8 cellular contexts compared by ENCODE assay signal in the genomic region with DNA sequence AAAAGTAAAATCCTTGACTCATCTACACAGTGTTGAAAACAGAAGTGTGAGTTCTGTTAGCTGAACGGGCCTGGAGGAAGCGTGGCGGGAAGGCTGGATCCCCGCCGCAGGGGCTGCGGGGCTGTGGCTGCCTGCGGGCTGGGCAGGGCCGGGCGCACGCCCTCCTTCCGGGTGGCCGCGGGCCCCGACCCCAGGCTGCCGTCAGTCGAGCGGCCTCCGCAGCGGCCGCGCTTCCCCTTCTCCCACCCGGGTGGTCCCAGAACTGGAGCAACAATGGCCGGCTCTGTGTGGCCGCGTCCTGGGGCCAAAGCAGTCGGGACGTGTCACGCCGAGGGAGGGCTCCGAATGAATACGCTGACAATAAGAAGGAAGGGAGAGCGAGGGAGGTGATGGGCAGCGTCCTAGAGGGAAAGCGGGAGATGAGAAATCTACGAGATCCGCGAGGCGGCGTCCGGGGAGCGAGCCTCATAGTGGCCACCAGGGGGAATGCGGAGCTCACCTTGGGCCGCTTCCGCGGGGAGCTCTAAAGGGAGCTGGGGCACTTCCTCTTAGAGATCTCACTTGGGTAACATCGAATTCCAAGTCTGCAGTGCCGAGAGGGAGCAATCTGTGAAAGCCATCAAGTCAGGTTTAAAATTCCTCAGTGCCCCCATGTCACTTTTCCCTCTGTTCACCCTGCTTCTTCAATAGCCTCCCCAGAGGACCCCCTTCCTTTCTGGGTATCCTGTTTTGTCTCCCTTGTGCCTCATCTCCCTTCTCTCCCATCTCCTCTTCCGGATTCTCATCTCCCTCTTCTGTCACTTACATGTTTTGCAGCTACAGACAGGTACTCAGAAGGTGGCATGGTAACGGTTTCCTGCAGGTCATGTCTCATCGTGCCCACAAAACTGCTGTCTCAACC.
DNase-seq lines count a peak whose midpoint lies in the region; ATAC-seq and TF ChIP-seq lines count a peak whose summit lies in the region.

No MANE protein-coding gene starts in this region.

- TF ChIP-seq CTCF in endodermal cell (conservative IDR thresholded peaks at IDR 0.05) = peak; percentile 97

- H3K4ac ChIP-seq in mesendoderm (ENCODE audit: low read depth, low read length) = peak overlapping the region; percentile 85

- peak overlapping the region; percentile 85 to 91 (median 86) for H3K4me3 Mint-ChIP-seq in CD4-positive, CD25-positive, alpha-beta regulatory T cell
- H3K4me3 Mint-ChIP-seq in endodermal cell = peak overlapping the region; percentile 69

- H3K9me3 ChIP-seq in CD4-positive, CD25-positive, alpha-beta regulatory T cell (ENCODE audit: control insufficient read depth in 2 of 2, low read length in 2 of 2) = no peaks in the 10 kb centered on the region
- H3K9me3 ChIP-seq in endodermal cell (ENCODE audit: control insufficient read depth, low read length) = no peaks in the 10 kb centered on the region

- peak overlapping the region; percentile 35 for H3K18ac ChIP-seq in mesendoderm (ENCODE audit: low read length)

- no peak overlapping the region for H2AK5ac ChIP-seq in mesendoderm (ENCODE audit: low read length)

- peak; percentile 22 to 72 (median 36) for DNase-seq in CD4-positive, CD25-positive, alpha-beta regulatory T cell
- peak; percentile 84 for DNase-seq in NCI-H82 (lab: John Stamatoyannopoulos, UW)
- DNase-seq in activated CD8-positive, alpha-beta memory T cell treated with anti-CD3 and anti-CD28 coated beads for 48 hours (ENCODE audit: low read depth in 2 of 3, low spot score in 2 of 3) = peak; percentile 42 to 57 (median 50)
- DNase-seq in endodermal cell = peak; percentile 96
- peak; percentile 96 for DNase-seq in mesendoderm
- peak; percentile 28 for DNase-seq in stimulated activated CD8-positive, alpha-beta memory T cell treated with anti-CD3 and anti-CD28 coated beads, Interleukin-12 subunit alpha, Interleukin-12 subunit beta, amount 100 ng/mL, for 24 hours (ENCODE audit: extremely low read depth)

- no peaks in the 10 kb centered on the region for H3K36me3 ChIP-seq in CD4-positive, CD25-positive, alpha-beta regulatory T cell (ENCODE audit: control insufficient read depth, insufficient read depth, low read length)
- H3K36me3 ChIP-seq in endodermal cell (ENCODE audit: control insufficient read depth, insufficient read depth, low read length) = no peaks in the 10 kb centered on the region
- no peaks in the 10 kb centered on the region for H3K36me3 ChIP-seq in mesendoderm (ENCODE audit: control insufficient read depth, insufficient read depth, low read length)

- H3K27ac Mint-ChIP-seq in CD4-positive, CD25-positive, alpha-beta regulatory T cell = peak overlapping the region in 2 of 3 donors; percentile 5
- peak overlapping the region; percentile 55 for H3K27ac Mint-ChIP-seq in endodermal cell

- peak overlapping the region; percentile 45 for H3K4me3 ChIP-seq in CD4-positive, CD25-positive, alpha-beta regulatory T cell (ENCODE audit: low read depth, low read length)
- H3K4me3 ChIP-seq in endodermal cell (ENCODE audit: low read length) (peak overlapping the region; percentile 78), mesendoderm (ENCODE audit: low read length) (peak overlapping the region; percentile 52)

- H3K56ac ChIP-seq in mesendoderm (ENCODE audit: low read length) = peak overlapping the region; percentile 90

- H3K36me3 Mint-ChIP-seq in CD4-positive, CD25-positive, alpha-beta regulatory T cell = no peaks in the 10 kb centered on the region
- no peaks in the 10 kb centered on the region for H3K36me3 Mint-ChIP-seq in endodermal cell (ENCODE audit: low read depth)

- no peaks in the 10 kb centered on the region for H3K79me1 ChIP-seq in mesendoderm (ENCODE audit: low read length)

- H3K27me3 Mint-ChIP-seq in CD4-positive, CD25-positive, alpha-beta regulatory T cell = peaks cover 52% of the 10 kb centered on the region
- peaks cover 42% of the 10 kb centered on the region for H3K27me3 Mint-ChIP-seq in endodermal cell (ENCODE audit: insufficient read depth)

- H3K79me2 ChIP-seq in mesendoderm (ENCODE audit: control insufficient read depth, insufficient read depth, low read length) = no peaks in the 10 kb centered on the region

- no peak overlapping the region for H3K27ac ChIP-seq in CD4-positive, CD25-positive, alpha-beta regulatory T cell (ENCODE audit: insufficient read depth, low read length, poor library complexity, severe bottlenecking)
- no peak overlapping the region for H3K27ac ChIP-seq in endodermal cell (ENCODE audit: low read depth, low read length)
- H3K27ac ChIP-seq in mesendoderm (ENCODE audit: low read depth, low read length) = no peak overlapping the region

- peaks cover 0 to 10% (median 6%) of the 10 kb centered on the region in 4 donors for H3K4me1 Mint-ChIP-seq in CD4-positive, CD25-positive, alpha-beta regulatory T cell
- peaks cover 1% of the 10 kb centered on the region for H3K4me1 Mint-ChIP-seq in endodermal cell

- no peak overlapping the region for H4K8ac ChIP-seq in mesendoderm (ENCODE audit: low read depth, low read length)

- H2BK5ac ChIP-seq in mesendoderm (ENCODE audit: low read length) = no peak overlapping the region

- no peak overlapping the region for H4K5ac ChIP-seq in mesendoderm (ENCODE audit: low read length)

- peaks cover 10% of the 10 kb centered on the region for H3K4me1 ChIP-seq in CD4-positive, CD25-positive, alpha-beta regulatory T cell (ENCODE audit: control insufficient read depth, insufficient read depth, low read length, poor library complexity, severe bottlenecking)
- no peaks in the 10 kb centered on the region for H3K4me1 ChIP-seq in endodermal cell (ENCODE audit: control insufficient read depth, insufficient read depth, low read length)
- no peaks in the 10 kb centered on the region for H3K4me1 ChIP-seq in mesendoderm (ENCODE audit: control insufficient read depth, low read depth, low read length)

- H2BK15ac ChIP-seq in mesendoderm (replicated peaks; ENCODE audit: low read depth) = no peak overlapping the region

- no peaks in the 10 kb centered on the region for H3K9me3 Mint-ChIP-seq in CD4-positive, CD25-positive, alpha-beta regulatory T cell
- no peaks in the 10 kb centered on the region for H3K9me3 Mint-ChIP-seq in endodermal cell

- H3K9ac ChIP-seq in endodermal cell (ENCODE audit: extremely low read depth, low read length, poor library complexity, severe bottlenecking) (peak overlapping the region; percentile 48), mesendoderm (ENCODE audit: low read length) (peak overlapping the region; percentile 71)

- H2BK120ac ChIP-seq in mesendoderm (ENCODE audit: low read depth, low read length) = no peak overlapping the region

- ATAC-seq in CD4-positive, CD25-positive, alpha-beta regulatory T cell (ENCODE audit: low read depth in 2 of 2) = peak; percentile 79 to 86
- ATAC-seq in GM19397 (IDR thresholded peaks at IDR 0.05; ENCODE audit: unreplicated experiment) = peak; percentile 76
- peak; percentile 61 for ATAC-seq in HG03521 (IDR thresholded peaks at IDR 0.05; ENCODE audit: unreplicated experiment)

- WGBS in endodermal cell (ENCODE audit: insufficient coverage in 1 of 2, insufficient read length in 1 of 2), 2 experiments = 5 to 7% methylated on average over 23 to 50 of the region's 50 CpGs
- WGBS in mesendoderm (ENCODE audit: extremely low coverage, insufficient coverage, low lambda C conversion rate) = no CpG with 5 or more reads among the region's 50 CpGs

- no peak overlapping the region for H3K23ac ChIP-seq in mesendoderm (ENCODE audit: low read length)

- H3K4me2 ChIP-seq in mesendoderm (ENCODE audit: low read length) = peak overlapping the region; percentile 78

- peaks cover 5% of the 10 kb centered on the region for H3K27me3 ChIP-seq in CD4-positive, CD25-positive, alpha-beta regulatory T cell (ENCODE audit: control insufficient read depth, insufficient read depth, low read length)
- H3K27me3 ChIP-seq in endodermal cell (ENCODE audit: control insufficient read depth, insufficient read depth, low read length, poor library complexity, severe bottlenecking) (peaks cover 35% of the 10 kb centered on the region), mesendoderm (ENCODE audit: insufficient read depth, low read length, poor library complexity) (no peaks in the 10 kb centered on the region)

Comparison
In these comparisons a context has a peak if more than half of its experiments do, and no peak if none do; other contexts are left out.
1. DNase-seq: peak in every context shown above with its lines; median percentile 96 in endodermal cell; 96 in mesendoderm; 84 in NCI-H82; 50 in activated CD8-positive, alpha-beta memory T cell treated with anti-CD3 and anti-CD28 coated beads for 48 hours; 36 in CD4-positive, CD25-positive, alpha-beta regulatory T cell; 28 in stimulated activated CD8-positive, alpha-beta memory T cell treated with anti-CD3 and anti-CD28 coated beads, Interleukin-12 subunit alpha, Interleukin-12 subunit beta, amount 100 ng/mL, for 24 hours.